ENCODE assay signal across 8 cellular contexts in the genomic region with DNA sequence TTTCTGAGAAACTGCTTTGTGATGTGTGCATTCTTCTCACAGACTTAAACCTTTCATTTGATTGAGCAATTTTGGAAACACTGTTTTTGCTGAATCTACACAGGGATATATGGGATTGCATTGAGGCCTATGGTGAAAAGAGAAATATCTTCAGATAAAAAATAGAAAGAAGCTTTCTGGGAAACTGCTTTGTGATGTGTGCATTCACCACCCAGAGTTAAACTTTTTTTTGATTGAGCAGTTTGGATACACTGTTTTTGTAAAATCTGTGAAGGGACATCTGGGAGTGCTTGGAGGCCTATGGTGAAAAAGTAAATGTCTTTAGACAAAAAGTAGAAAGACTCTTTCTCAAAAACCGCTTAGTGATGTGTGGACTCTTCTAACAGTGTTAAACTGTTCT.
"Had no signal": no experiment of that assay in that cellular context is flagged by ENCODE, and none has a peak within 500 bp of the region (broad histone marks: within the 10 kb centered on the region; RNA-seq: fewer than 3 reads in every experiment).

No MANE protein-coding gene starts in this region.

- H3K27ac ChIP-seq: GM23248 had no signal

- H3K4me3 Mint-ChIP-seq: GM23338, H9, HFFc6 had no signal

- H3K27ac Mint-ChIP-seq: GM23338, H9, HFFc6 had no signal

- DNase-seq: GM23248, GOT3, H7, H9, HCEC 1CT, HFFc6 had no signal

- H3K9ac ChIP-seq: GM23248 had no signal

- H3K4me3 ChIP-seq: GM23248, GM23338, HAP-1 had no signal

- H3K4me1 ChIP-seq: HAP-1 had no signal

- H3K4me1 Mint-ChIP-seq: GM23338, H9 had no signal

- H3K36me3 ChIP-seq: HAP-1 had no signal
